In the genomic region with DNA sequence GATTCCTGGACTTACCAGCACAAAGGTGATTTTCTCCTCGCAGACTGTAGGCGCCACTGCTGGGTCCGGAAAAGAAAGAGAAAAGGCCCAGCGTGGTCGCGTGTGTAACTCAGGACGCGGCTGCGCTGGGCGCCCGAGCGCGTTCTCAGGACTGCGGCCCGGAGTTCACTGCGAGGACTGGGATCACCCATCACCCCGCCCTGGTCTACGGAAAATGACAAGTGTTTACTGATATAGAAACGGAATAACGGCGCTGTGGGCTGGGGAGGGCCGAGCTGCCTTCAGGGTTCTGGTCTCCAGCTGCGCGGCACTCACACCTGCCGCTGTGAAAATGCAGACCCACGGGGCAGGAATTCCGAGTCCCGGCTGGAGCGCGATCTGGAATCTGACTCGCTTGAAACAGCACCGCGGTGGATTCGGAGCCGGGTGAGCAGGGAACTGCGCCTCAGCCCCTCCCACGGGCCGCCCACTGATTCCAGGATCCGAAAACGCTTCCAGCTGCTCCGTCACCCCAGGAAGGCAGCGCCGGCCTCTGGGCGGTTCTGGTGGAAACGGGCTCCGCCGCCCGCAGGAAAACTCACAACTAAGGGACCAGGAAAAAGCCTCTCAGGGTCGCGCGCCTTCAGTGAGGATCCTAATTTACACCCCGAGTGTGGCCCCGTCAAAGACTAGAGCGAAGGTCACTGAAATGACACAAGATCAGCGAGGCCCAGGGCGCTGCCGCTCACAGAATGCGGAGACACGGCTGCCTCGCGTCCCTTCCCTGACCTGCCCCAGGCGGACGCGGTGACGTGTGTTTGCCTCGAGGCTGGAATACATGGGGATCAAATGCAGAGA, we compare ENCODE assay signal across 1 cellular context.
TF ChIP-seq lines count a peak whose summit lies in the region.

No MANE protein-coding gene starts in this region.

TF ChIP-seq in HepG2, 621 proteins besides CTCF, POLR2A, EP300 and RAD21 (continued from another document and continues in another):
- TF ChIP-seq, protein P1, sequence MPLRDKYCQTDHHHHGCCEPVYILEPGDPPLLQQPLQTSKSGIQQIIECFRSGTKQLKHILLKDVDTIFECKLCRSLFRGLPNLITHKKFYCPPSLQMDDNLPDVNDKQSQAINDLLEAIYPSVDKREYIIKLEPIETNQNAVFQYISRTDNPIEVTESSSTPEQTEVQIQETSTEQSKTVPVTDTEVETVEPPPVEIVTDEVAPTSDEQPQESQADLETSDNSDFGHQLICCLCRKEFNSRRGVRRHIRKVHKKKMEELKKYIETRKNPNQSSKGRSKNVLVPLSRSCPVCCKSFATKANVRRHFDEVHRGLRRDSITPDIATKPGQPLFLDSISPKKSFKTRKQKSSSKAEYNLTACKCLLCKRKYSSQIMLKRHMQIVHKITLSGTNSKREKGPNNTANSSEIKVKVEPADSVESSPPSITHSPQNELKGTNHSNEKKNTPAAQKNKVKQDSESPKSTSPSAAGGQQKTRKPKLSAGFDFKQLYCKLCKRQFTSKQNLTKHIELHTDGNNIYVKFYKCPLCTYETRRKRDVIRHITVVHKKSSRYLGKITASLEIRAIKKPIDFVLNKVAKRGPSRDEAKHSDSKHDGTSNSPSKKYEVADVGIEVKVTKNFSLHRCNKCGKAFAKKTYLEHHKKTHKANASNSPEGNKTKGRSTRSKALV (CRISPR knock-in tag; IDR thresholded peaks at IDR 0.05): peak; percentile 95
- no peak for TF ChIP-seq SYNCRIP (IDR thresholded peaks at IDR 0.05; ENCODE audit: insufficient read depth, low read depth, low read length)
- TF ChIP-seq, protein P2, sequence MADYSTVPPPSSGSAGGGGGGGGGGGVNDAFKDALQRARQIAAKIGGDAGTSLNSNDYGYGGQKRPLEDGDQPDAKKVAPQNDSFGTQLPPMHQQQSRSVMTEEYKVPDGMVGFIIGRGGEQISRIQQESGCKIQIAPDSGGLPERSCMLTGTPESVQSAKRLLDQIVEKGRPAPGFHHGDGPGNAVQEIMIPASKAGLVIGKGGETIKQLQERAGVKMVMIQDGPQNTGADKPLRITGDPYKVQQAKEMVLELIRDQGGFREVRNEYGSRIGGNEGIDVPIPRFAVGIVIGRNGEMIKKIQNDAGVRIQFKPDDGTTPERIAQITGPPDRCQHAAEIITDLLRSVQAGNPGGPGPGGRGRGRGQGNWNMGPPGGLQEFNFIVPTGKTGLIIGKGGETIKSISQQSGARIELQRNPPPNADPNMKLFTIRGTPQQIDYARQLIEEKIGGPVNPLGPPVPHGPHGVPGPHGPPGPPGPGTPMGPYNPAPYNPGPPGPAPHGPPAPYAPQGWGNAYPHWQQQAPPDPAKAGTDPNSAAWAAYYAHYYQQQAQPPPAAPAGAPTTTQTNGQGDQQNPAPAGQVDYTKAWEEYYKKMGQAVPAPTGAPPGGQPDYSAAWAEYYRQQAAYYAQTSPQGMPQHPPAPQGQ (CRISPR knock-in tag; IDR thresholded peaks at IDR 0.05; ENCODE audit: borderline replicate concordance): no peak
- no peak for TF ChIP-seq AHR (CRISPR knock-in tag; IDR thresholded peaks at IDR 0.05)
- TF ChIP-seq ZNF710 (CRISPR knock-in tag; IDR thresholded peaks at IDR 0.05; ENCODE audit: borderline replicate concordance): peak; percentile 82
- TF ChIP-seq, protein P3, sequence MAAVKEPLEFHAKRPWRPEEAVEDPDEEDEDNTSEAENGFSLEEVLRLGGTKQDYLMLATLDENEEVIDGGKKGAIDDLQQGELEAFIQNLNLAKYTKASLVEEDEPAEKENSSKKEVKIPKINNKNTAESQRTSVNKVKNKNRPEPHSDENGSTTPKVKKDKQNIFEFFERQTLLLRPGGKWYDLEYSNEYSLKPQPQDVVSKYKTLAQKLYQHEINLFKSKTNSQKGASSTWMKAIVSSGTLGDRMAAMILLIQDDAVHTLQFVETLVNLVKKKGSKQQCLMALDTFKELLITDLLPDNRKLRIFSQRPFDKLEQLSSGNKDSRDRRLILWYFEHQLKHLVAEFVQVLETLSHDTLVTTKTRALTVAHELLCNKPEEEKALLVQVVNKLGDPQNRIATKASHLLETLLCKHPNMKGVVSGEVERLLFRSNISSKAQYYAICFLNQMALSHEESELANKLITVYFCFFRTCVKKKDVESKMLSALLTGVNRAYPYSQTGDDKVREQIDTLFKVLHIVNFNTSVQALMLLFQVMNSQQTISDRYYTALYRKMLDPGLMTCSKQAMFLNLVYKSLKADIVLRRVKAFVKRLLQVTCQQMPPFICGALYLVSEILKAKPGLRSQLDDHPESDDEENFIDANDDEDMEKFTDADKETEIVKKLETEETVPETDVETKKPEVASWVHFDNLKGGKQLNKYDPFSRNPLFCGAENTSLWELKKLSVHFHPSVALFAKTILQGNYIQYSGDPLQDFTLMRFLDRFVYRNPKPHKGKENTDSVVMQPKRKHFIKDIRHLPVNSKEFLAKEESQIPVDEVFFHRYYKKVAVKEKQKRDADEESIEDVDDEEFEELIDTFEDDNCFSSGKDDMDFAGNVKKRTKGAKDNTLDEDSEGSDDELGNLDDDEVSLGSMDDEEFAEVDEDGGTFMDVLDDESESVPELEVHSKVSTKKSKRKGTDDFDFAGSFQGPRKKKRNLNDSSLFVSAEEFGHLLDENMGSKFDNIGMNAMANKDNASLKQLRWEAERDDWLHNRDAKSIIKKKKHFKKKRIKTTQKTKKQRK (IDR thresholded peaks at IDR 0.05; ENCODE audit: low read length): no peak
- 0 out of 2 replicates have a peak, but pooled peaks have one; percentile 18 for TF ChIP-seq ZNF251 (CRISPR knock-in tag; IDR thresholded peaks at IDR 0.05)
- TF ChIP-seq ASH2L (IDR thresholded peaks at IDR 0.05; ENCODE audit: insufficient read length, low read depth, low read length): peak; percentile 88
- TF ChIP-seq, protein P4, sequence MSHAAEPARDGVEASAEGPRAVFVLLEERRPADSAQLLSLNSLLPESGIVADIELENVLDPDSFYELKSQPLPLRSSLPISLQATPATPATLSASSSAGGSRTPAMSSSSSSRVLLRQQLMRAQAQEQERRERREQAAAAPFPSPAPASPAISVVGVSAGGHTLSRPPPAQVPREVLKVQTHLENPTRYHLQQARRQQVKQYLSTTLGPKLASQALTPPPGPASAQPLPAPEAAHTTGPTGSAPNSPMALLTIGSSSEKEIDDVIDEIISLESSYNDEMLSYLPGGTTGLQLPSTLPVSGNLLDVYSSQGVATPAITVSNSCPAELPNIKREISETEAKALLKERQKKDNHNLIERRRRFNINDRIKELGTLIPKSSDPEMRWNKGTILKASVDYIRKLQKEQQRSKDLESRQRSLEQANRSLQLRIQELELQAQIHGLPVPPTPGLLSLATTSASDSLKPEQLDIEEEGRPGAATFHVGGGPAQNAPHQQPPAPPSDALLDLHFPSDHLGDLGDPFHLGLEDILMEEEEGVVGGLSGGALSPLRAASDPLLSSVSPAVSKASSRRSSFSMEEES (CRISPR knock-in tag; IDR thresholded peaks at IDR 0.05): peak; percentile 65; the same call in 1 of the 2 replicates
- TF ChIP-seq, protein P5, sequence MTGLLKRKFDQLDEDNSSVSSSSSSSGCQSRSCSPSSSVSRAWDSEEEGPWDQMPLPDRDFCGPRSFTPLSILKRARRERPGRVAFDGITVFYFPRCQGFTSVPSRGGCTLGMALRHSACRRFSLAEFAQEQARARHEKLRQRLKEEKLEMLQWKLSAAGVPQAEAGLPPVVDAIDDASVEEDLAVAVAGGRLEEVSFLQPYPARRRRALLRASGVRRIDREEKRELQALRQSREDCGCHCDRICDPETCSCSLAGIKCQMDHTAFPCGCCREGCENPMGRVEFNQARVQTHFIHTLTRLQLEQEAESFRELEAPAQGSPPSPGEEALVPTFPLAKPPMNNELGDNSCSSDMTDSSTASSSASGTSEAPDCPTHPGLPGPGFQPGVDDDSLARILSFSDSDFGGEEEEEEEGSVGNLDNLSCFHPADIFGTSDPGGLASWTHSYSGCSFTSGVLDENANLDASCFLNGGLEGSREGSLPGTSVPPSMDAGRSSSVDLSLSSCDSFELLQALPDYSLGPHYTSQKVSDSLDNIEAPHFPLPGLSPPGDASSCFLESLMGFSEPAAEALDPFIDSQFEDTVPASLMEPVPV (CRISPR knock-in tag; IDR thresholded peaks at IDR 0.05): 0 out of 2 replicates have a peak, but pooled peaks have one; percentile 16
- TF ChIP-seq FOXK1 (CRISPR knock-in tag; IDR thresholded peaks at IDR 0.05; ENCODE audit: borderline replicate concordance, low read depth): peak; percentile 14; the same call in 1 of the 2 replicates
- no peak for TF ChIP-seq DR1 (CRISPR knock-in tag; IDR thresholded peaks at IDR 0.05)
- no peak for TF ChIP-seq ZNF552 (CRISPR knock-in tag; IDR thresholded peaks at IDR 0.05; ENCODE audit: borderline replicate concordance)
- TF ChIP-seq EHMT2 (IDR thresholded peaks at IDR 0.05; ENCODE audit: borderline replicate concordance, low read depth, low read length): no peak
- peak; percentile 69 for TF ChIP-seq GABPB1 (CRISPR knock-in tag; IDR thresholded peaks at IDR 0.05)
- peak; percentile 77 for TF ChIP-seq ZMAT3 (CRISPR knock-in tag; conservative IDR thresholded peaks at IDR 0.05)
- no peak for TF ChIP-seq SIN3B (IDR thresholded peaks at IDR 0.05; ENCODE audit: low read length)
- TF ChIP-seq RCOR2 (CRISPR knock-in tag; IDR thresholded peaks at IDR 0.05): 0 out of 2 replicates have a peak, but pooled peaks have one; percentile 26
- TF ChIP-seq ZMAT5 (CRISPR knock-in tag; IDR thresholded peaks at IDR 0.05; ENCODE audit: borderline replicate concordance, low read depth): no peak
- no peak for TF ChIP-seq MLLT10 (CRISPR knock-in tag; IDR thresholded peaks at IDR 0.05)
- no peak for TF ChIP-seq ZBTB40 (IDR thresholded peaks at IDR 0.05)
- peak; percentile 60 for TF ChIP-seq ZBTB40 (CRISPR knock-in tag; IDR thresholded peaks at IDR 0.05)
- 0 out of 2 replicates have a peak, but pooled peaks have one; percentile 73 for TF ChIP-seq AKAP8 (CRISPR knock-in tag; IDR thresholded peaks at IDR 0.05)
- peak; percentile 38; the same call in 1 of the 2 replicates for TF ChIP-seq ARNTL (CRISPR knock-in tag; IDR thresholded peaks at IDR 0.05)
- no peak for TF ChIP-seq HES4 (CRISPR knock-in tag; IDR thresholded peaks at IDR 0.05; ENCODE audit: borderline replicate concordance)
